10 cellular contexts compared by ENCODE assay signal in the genomic region with DNA sequence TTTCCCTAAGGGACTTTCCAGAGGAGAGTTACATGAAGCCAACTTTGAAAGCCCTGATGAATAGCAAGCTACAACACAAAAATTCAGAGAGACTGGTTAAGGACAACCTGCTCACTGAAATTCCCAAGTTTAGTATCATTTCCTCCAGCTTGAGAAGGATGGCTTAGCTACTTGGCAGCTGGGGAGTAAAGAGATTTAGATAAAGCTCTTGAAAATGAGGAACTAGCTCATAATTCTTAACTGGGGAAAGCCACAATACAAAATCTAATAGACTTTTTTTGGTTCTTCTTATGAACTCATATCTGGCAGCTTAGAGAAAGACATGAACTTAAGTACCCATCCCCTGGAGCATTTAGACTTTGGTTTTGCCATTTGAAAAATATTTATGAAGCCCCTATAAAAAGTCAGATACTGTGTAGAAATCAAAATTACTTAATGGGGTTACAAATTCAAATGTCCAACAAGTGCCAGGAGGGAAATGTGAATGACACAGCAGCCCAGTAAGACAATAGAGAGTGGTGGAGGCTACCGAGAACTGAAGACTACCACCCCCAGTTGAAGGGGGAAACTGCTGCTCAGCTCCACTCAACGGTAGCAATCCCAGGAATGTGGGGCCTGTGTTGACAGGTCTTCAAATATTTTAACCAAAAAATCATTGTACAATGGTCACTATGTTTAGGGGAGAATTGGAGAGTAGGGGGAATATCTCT.
DNase-seq lines count a peak whose midpoint lies in the region; ATAC-seq, FAIRE-seq and TF ChIP-seq lines count a peak whose summit lies in the region.
"Had no signal": no experiment of that assay in that cellular context is flagged by ENCODE, and none has a peak within 500 bp of the region (broad histone marks: within the 10 kb centered on the region; RNA-seq: fewer than 3 reads in every experiment).

No MANE protein-coding gene starts in this region.

- H3K27ac ChIP-seq in astrocyte (ENCODE audit: low read depth, low read length) = no peak overlapping the region

- DNase-seq in GM12891 (ENCODE audit: insufficient read length, low spot score) = no peak
- peak; percentile 42 for DNase-seq in astrocyte (ENCODE audit: low read depth)
- no peak for DNase-seq in activated effector memory CD4-positive, alpha-beta T cell treated with anti-CD3 and anti-CD28 coated beads, Interleukin-2, amount 50 U/mL, for 16 hours
- DNase-seq in glutamatergic neuron = no peak
- DNase-seq in D721Med (ENCODE audit: insufficient read length, low spot score) = no peak
- no peak for DNase-seq in activated T-cell treated with anti-CD3 and anti-CD28 coated beads, Interleukin-2, amount 50 U/mL, for 48 hours
- DNase-seq: activated naive CD8-positive, alpha-beta T cell treated with anti-CD3 and anti-CD28 coated beads, Interleukin-2, amount 10 ng/mL, durations not matched to agents 7 days and 5 days; SK-N-SH had no signal

- H3K4me1 ChIP-seq in astrocyte (ENCODE audit: insufficient read depth, low read length) = no peaks in the 10 kb centered on the region

- H3K27me3 ChIP-seq in astrocyte (ENCODE audit: insufficient read depth, low read length) = no peaks in the 10 kb centered on the region

- H3K36me3 Mint-ChIP-seq in astrocyte (ENCODE audit: low read depth, unreplicated experiment) (no peaks in the 10 kb centered on the region), glutamatergic neuron (ENCODE audit: unreplicated experiment) (no peaks in the 10 kb centered on the region)
- H3K36me3 Mint-ChIP-seq: activated naive CD8-positive, alpha-beta T cell treated with anti-CD3 and anti-CD28 coated beads, Interleukin-2, amount 10 ng/mL, durations not matched to agents 7 days and 5 days had no signal

- no peak overlapping the region for H3K4me2 ChIP-seq in astrocyte (ENCODE audit: low read length)
- H3K4me2 ChIP-seq: SK-N-SH had no signal

- peak; percentile 87 for ATAC-seq in GM21515 (IDR thresholded peaks at IDR 0.05; ENCODE audit: unreplicated experiment)
- ATAC-seq in HG03378 (IDR thresholded peaks at IDR 0.05; ENCODE audit: unreplicated experiment) = peak; percentile 95

- TF ChIP-seq CTCF in astrocyte (IDR thresholded peaks at IDR 0.05; ENCODE audit: insufficient read depth, low read depth, low read length) (no peak), glutamatergic neuron (IDR thresholded peaks at IDR 0.05; ENCODE audit: partially characterized antibody, unreplicated experiment) (no peak), D721Med (IDR thresholded peaks at IDR 0.05; ENCODE audit: insufficient read depth, missing control alignments) (no peak)

- H3K9me3 ChIP-seq in astrocyte (ENCODE audit: insufficient read depth, low read depth, low read length) = no peaks in the 10 kb centered on the region
- H3K9me3 ChIP-seq: SK-N-SH had no signal

- no peak overlapping the region for H3K4me3 ChIP-seq in astrocyte (ENCODE audit: insufficient read depth, low read depth, low read length)

- H3K9ac ChIP-seq in astrocyte (ENCODE audit: low read length) = no peak overlapping the region
- H3K9ac ChIP-seq: SK-N-SH had no signal

- H3K4me1 Mint-ChIP-seq in astrocyte (ENCODE audit: low read depth, unreplicated experiment) (peaks cover 5% of the 10 kb centered on the region), glutamatergic neuron (ENCODE audit: low read depth, unreplicated experiment) (no peaks in the 10 kb centered on the region)
- H3K4me1 Mint-ChIP-seq: activated naive CD8-positive, alpha-beta T cell treated with anti-CD3 and anti-CD28 coated beads, Interleukin-2, amount 10 ng/mL, durations not matched to agents 7 days and 5 days had no signal

- H3K79me2 ChIP-seq in astrocyte (ENCODE audit: insufficient read depth, low read length) = no peaks in the 10 kb centered on the region

- H3K27ac Mint-ChIP-seq in astrocyte (ENCODE audit: unreplicated experiment) (no peak overlapping the region), glutamatergic neuron (ENCODE audit: unreplicated experiment) (no peak overlapping the region)
- H3K27ac Mint-ChIP-seq: activated naive CD8-positive, alpha-beta T cell treated with anti-CD3 and anti-CD28 coated beads, Interleukin-2, amount 10 ng/mL, durations not matched to agents 7 days and 5 days had no signal

- TF ChIP-seq POLR2A in GM12891 (IDR thresholded peaks at IDR 0.05; ENCODE audit: low read depth, low read length) = no peak

- FAIRE-seq in GM12891 (lab: Jason Lieb, UNC) (no peak), astrocyte (lab: Jason Lieb, UNC) (no peak), D721Med (lab: Jason Lieb, UNC) (no peak)

- H3K9me3 Mint-ChIP-seq in astrocyte (ENCODE audit: unreplicated experiment) (no peaks in the 10 kb centered on the region), glutamatergic neuron (ENCODE audit: unreplicated experiment) (no peaks in the 10 kb centered on the region)
- H3K9me3 Mint-ChIP-seq: activated naive CD8-positive, alpha-beta T cell treated with anti-CD3 and anti-CD28 coated beads, Interleukin-2, amount 10 ng/mL, durations not matched to agents 7 days and 5 days had no signal

- H3K4me3 Mint-ChIP-seq in astrocyte (ENCODE audit: unreplicated experiment) = no peak overlapping the region
- no peak overlapping the region for H3K4me3 Mint-ChIP-seq in glutamatergic neuron (ENCODE audit: unreplicated experiment)
- H3K4me3 Mint-ChIP-seq: activated naive CD8-positive, alpha-beta T cell treated with anti-CD3 and anti-CD28 coated beads, Interleukin-2, amount 10 ng/mL, durations not matched to agents 7 days and 5 days had no signal

- H4K20me1 ChIP-seq in astrocyte (ENCODE audit: insufficient read depth, low read length) = no peaks in the 10 kb centered on the region

- H2AFZ ChIP-seq in astrocyte (ENCODE audit: low read depth, low read length) = no peak overlapping the region

- H3K36me3 ChIP-seq in astrocyte (ENCODE audit: insufficient read depth, low read length) = no peaks in the 10 kb centered on the region

- H3K27me3 Mint-ChIP-seq in astrocyte (ENCODE audit: low read depth, unreplicated experiment) = no peaks in the 10 kb centered on the region
- peaks cover 2% of the 10 kb centered on the region for H3K27me3 Mint-ChIP-seq in glutamatergic neuron (ENCODE audit: unreplicated experiment)

TF ChIP-seq in GM12891, 5 proteins besides CTCF, POLR2A, EP300 and RAD21:
- TF ChIP-seq PAX5 (IDR thresholded peaks at IDR 0.05; ENCODE audit: insufficient read depth, low read length, severe bottlenecking) (no peak), POLR2AphosphoS5 (IDR thresholded peaks at IDR 0.05; ENCODE audit: low read depth, low read length) (no peak), TAF1 (IDR thresholded peaks at IDR 0.05; ENCODE audit: low read depth, low read length) (no peak), POU2F2 (IDR thresholded peaks at IDR 0.05; ENCODE audit: low read depth, low read length) (no peak), SPI1 (IDR thresholded peaks at IDR 0.05; ENCODE audit: low read depth, low read length) (peak; percentile 71)
